Comparison of ENCODE assay signal across 18 cellular contexts in genomic region chr1:166695115-166695514, GRCh38.
DNase-seq lines count a peak whose midpoint lies in the region; ATAC-seq and TF ChIP-seq lines count a peak whose summit lies in the region.
"Had no signal": no experiment of that assay in that cellular context is flagged by ENCODE, and none has a peak within 500 bp of the region (broad histone marks: within the 10 kb centered on the region; RNA-seq: fewer than 3 reads in every experiment).

No MANE protein-coding gene starts in this region.

- intact Hi-C loops in A673 (cut with micrococcal nuclease; ENCODE audit: unreplicated experiment) = no loop called here

- TF ChIP-seq RAD21 in Ishikawa (IDR thresholded peaks at IDR 0.05; ENCODE audit: low read depth) = no peak

- no peak overlapping the region for H3K27ac ChIP-seq in A673 (ENCODE audit: low read depth, low read length, poor library complexity, severe bottlenecking)
- H3K27ac ChIP-seq: GM23248, SJSA1 had no signal

- DNase-seq in NCI-H146 (lab: John Stamatoyannopoulos, UW) (peak; percentile 1), NCI-H146 treated with DMSO at 0.1 percent for 48 hours (lab: John Stamatoyannopoulos, UW; ENCODE audit: unreplicated experiment) (no peak), A673 (ENCODE audit: low spot score) (peak; percentile 1), NCI-H748 treated with DMSO at 0.1 percent for 48 hours (lab: John Stamatoyannopoulos, UW) (peak; percentile 21), HAP-1 (ENCODE audit: low spot score in 2 of 2) (no peak), NCI-H1092 treated with DMSO at 0.1 percent for 48 hours (lab: John Stamatoyannopoulos, UW) (no peak)
- DNase-seq: CD8-positive, alpha-beta T cell; GDM1; GM23248; NCI-H1436; NCI-H2029 treated with DMSO at 0.1 percent for 48 hours; NCI-H226; NCI-H774; SW 1271 had no signal

- no peaks in the 10 kb centered on the region for H3K27me3 ChIP-seq in A673 (replicated peaks; ENCODE audit: insufficient read depth, low read depth, low read length, poor library complexity)
- H3K27me3 ChIP-seq in HAP-1 (ENCODE audit: low read depth) = no peaks in the 10 kb centered on the region
- H3K27me3 ChIP-seq: SJSA1 had no signal

- no peaks in the 10 kb centered on the region for H3K9me3 ChIP-seq in A673 (ENCODE audit: low read depth, low read length, poor library complexity, severe bottlenecking)
- H3K9me3 ChIP-seq in HAP-1 = no peaks in the 10 kb centered on the region
- H3K9me3 ChIP-seq: SJSA1 had no signal

- no peak for ATAC-seq in HG03460 (IDR thresholded peaks at IDR 0.05; ENCODE audit: unreplicated experiment)
- ATAC-seq: CD8-positive, alpha-beta T cell; HCT116 had no signal

- BruUV-seq in A673 (replicated peaks; lab: Mats Ljungman, UMichigan) = no TSS peak

- no peak overlapping the region for H3K4me3 ChIP-seq in A673 (ENCODE audit: low read depth, low read length, poor library complexity, severe bottlenecking)
- no peak overlapping the region for H3K4me3 ChIP-seq in HAP-1
- H3K4me3 ChIP-seq: GM23248, SJSA1 had no signal

- CTCF ChIA-PET in A673 (lab: Charles Lee) = no interaction called here

- no peak for TF ChIP-seq EP300 in Ishikawa (IDR thresholded peaks at IDR 0.05; ENCODE audit: borderline replicate concordance)

- TF ChIP-seq CTCF in A673 (conservative IDR thresholded peaks at IDR 0.05; ENCODE audit: low read depth, low read length) = no peak

- H3K36me3 ChIP-seq in A673 (ENCODE audit: insufficient read depth, low read length, poor library complexity, severe bottlenecking) = no peaks in the 10 kb centered on the region
- H3K36me3 ChIP-seq in HAP-1 (replicated peaks) = no peaks in the 10 kb centered on the region
- H3K36me3 ChIP-seq: SJSA1 had no signal

- POLR2A ChIA-PET in A673 (lab: Charles Lee; ENCODE audit: low non-redundant PET) = no interaction called here

- H3K4me1 ChIP-seq in A673 (ENCODE audit: insufficient read depth, low read length, poor library complexity, severe bottlenecking) (no peaks in the 10 kb centered on the region), HAP-1 (peaks cover 3% of the 10 kb centered on the region; the same call in 1 of the 2 replicates)
- H3K4me1 ChIP-seq: SJSA1 had no signal

- in situ Hi-C loops in HAP-1 (cut with MboI; ENCODE audit: low sequenced_read_pairs) = no loop called here

TF ChIP-seq in Ishikawa, 13 proteins besides CTCF, POLR2A, EP300 and RAD21:
- TF ChIP-seq TCF12 (IDR thresholded peaks at IDR 0.05; ENCODE audit: low read depth) = no peak
- peak; percentile 47 for TF ChIP-seq NFIC (IDR thresholded peaks at IDR 0.05)

Comparison
In these comparisons a context has a peak if more than half of its experiments do, and no peak if none do; other contexts are left out.
1. DNase-seq: peak in NCI-H146 (single experiment), A673 (single experiment) and NCI-H748 treated with DMSO at 0.1 percent for 48 hours (single experiment); none in NCI-H146 treated with DMSO at 0.1 percent for 48 hours (single experiment), HAP-1 (0 of 2) and NCI-H1092 treated with DMSO at 0.1 percent for 48 hours (single experiment).